ENCODE assay signal across 1 cellular context in the genomic region with DNA sequence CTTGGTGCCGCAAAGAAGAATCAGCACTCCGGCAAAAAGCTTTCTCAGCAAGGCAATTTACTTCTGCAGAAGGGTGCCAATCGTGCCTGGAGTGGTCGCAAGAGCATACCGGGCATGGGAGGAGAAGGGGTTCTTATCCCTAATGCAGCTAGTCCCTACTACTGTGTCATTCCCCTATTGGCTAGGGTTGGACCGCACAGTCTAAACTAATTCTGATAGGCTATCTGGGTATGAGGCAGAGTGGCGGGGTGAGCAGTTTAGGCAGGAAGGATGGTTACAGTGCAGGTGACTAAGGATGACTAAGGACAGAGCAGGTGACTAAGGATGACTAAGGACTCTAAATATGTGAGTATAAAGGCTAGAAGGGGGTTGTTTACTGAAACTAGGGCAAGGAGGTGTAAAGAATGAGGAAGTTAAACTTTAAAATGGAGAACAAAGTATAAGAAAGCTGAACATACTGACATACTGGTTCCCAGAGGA.
A peak's percentile ranks its signal among the peaks of the same experiment; 100 is the strongest.
TF ChIP-seq lines count a peak whose summit lies in the region.

No MANE protein-coding gene starts in this region.

TF ChIP-seq in GM12878, 131 proteins besides CTCF, POLR2A, EP300 and RAD21:
- no peak for TF ChIP-seq SMAD1 (IDR thresholded peaks at IDR 0.05; ENCODE audit: low read depth, partially characterized antibody)
- no peak for TF ChIP-seq EED (IDR thresholded peaks at IDR 0.05; ENCODE audit: low read depth)
- TF ChIP-seq CEBPB (IDR thresholded peaks at IDR 0.05; ENCODE audit: borderline replicate concordance in 1 of 2, low read depth in 2 of 2, low read length in 2 of 2) = no peak
- TF ChIP-seq, protein P1, sequence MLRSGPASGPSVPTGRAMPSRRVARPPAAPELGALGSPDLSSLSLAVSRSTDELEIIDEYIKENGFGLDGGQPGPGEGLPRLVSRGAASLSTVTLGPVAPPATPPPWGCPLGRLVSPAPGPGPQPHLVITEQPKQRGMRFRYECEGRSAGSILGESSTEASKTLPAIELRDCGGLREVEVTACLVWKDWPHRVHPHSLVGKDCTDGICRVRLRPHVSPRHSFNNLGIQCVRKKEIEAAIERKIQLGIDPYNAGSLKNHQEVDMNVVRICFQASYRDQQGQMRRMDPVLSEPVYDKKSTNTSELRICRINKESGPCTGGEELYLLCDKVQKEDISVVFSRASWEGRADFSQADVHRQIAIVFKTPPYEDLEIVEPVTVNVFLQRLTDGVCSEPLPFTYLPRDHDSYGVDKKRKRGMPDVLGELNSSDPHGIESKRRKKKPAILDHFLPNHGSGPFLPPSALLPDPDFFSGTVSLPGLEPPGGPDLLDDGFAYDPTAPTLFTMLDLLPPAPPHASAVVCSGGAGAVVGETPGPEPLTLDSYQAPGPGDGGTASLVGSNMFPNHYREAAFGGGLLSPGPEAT (IDR thresholded peaks at IDR 0.05; ENCODE audit: low read depth) = no peak
- TF ChIP-seq MXI1 (IDR thresholded peaks at IDR 0.05; ENCODE audit: low read depth, low read length) = no peak
- peak; percentile 99 for TF ChIP-seq CBX5 (IDR thresholded peaks at IDR 0.05; ENCODE audit: low read depth)
- 0 out of 2 replicates have a peak, but pooled peaks have one; percentile 21 for TF ChIP-seq TCF12 (IDR thresholded peaks at IDR 0.05; ENCODE audit: low read depth, low read length)
- no peak for TF ChIP-seq LARP7 (IDR thresholded peaks at IDR 0.05)
- no peak for TF ChIP-seq MEF2A (IDR thresholded peaks at IDR 0.05; ENCODE audit: insufficient read depth, low read depth, low read length)
- no peak for TF ChIP-seq SIN3A (IDR thresholded peaks at IDR 0.05; ENCODE audit: low read depth, low read length)
- no peak for TF ChIP-seq CREM (IDR thresholded peaks at IDR 0.05; ENCODE audit: low read depth)
- no peak for TF ChIP-seq TCF7 (IDR thresholded peaks at IDR 0.05; ENCODE audit: borderline replicate concordance)
- TF ChIP-seq ZZZ3 (IDR thresholded peaks at IDR 0.05; ENCODE audit: control insufficient read depth, insufficient read length, low read depth) = no peak
- TF ChIP-seq ZBED1 (IDR thresholded peaks at IDR 0.05; ENCODE audit: borderline replicate concordance) = no peak
- no peak for TF ChIP-seq IKZF2 (IDR thresholded peaks at IDR 0.05)
- TF ChIP-seq, protein P2, sequence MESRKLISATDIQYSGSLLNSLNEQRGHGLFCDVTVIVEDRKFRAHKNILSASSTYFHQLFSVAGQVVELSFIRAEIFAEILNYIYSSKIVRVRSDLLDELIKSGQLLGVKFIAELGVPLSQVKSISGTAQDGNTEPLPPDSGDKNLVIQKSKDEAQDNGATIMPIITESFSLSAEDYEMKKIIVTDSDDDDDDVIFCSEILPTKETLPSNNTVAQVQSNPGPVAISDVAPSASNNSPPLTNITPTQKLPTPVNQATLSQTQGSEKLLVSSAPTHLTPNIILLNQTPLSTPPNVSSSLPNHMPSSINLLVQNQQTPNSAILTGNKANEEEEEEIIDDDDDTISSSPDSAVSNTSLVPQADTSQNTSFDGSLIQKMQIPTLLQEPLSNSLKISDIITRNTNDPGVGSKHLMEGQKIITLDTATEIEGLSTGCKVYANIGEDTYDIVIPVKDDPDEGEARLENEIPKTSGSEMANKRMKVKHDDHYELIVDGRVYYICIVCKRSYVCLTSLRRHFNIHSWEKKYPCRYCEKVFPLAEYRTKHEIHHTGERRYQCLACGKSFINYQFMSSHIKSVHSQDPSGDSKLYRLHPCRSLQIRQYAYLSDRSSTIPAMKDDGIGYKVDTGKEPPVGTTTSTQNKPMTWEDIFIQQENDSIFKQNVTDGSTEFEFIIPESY (IDR thresholded peaks at IDR 0.05) = peak; percentile 42; the same call in 1 of the 2 replicates
- TF ChIP-seq HDGF (IDR thresholded peaks at IDR 0.05) = no peak
- TF ChIP-seq CBFB (IDR thresholded peaks at IDR 0.05; ENCODE audit: low read depth) = no peak
- no peak for TF ChIP-seq CHD1 (IDR thresholded peaks at IDR 0.05; ENCODE audit: low read depth, low read length)
- TF ChIP-seq ETV6 (conservative IDR thresholded peaks at IDR 0.05 in 1 of 2, IDR thresholded peaks at IDR 0.05 in 1 of 2; ENCODE audit: borderline replicate concordance in 1 of 2, low read depth in 1 of 2) = no peak
- TF ChIP-seq FOXK2 (IDR thresholded peaks at IDR 0.05) = no peak
